Comparison of ENCODE assay signal across 1 cellular context in the genomic region with DNA sequence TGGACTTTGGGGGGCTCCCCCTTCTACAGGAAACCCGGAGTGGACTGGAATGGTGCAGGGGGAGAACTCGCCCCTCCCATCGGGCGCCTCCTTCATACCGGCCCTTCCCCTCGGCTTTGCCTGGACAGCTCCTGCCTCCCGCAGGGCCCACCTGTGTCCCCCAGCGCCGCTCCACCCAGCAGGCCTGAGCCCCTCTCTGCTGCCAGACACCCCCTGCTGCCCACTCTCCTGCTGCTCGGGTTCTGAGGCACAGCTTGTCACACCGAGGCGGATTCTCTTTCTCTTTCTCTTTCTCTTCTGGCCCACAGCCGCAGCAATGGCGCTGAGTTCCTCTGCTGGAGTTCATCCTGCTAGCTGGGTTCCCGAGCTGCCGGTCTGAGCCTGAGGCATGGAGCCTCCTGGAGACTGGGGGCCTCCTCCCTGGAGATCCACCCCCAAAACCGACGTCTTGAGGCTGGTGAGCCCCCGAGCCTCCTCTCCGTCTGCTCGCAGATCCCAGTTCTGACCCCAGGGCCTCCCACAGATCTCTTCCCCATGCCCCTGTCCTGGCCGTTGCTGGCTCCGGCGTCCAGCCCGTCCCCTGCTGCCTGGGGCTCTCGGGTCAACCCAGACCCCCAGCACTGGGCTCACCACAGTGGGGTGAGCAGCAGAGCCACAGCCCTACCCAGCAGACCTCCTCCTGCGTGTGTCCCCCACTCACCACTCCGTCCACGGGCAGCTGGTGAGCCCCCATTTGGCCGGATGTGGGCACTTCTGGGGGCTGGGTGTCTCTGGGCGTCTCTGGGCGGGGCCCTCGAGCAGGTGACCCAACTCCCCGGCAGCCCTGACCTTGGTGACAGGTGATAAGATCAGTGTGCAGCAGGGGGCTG.
TF ChIP-seq lines count a peak whose summit lies in the region.

Gene TNFRSF14, plus strand, starts transcription at position 95 of the 869 bp plus-strand sequence. Its CDS starts 294 bp downstream, at position 389.

TF ChIP-seq in HepG2, 621 proteins besides CTCF, POLR2A, EP300 and RAD21 (continued from another document and continues in another):
- TF ChIP-seq, protein P1, sequence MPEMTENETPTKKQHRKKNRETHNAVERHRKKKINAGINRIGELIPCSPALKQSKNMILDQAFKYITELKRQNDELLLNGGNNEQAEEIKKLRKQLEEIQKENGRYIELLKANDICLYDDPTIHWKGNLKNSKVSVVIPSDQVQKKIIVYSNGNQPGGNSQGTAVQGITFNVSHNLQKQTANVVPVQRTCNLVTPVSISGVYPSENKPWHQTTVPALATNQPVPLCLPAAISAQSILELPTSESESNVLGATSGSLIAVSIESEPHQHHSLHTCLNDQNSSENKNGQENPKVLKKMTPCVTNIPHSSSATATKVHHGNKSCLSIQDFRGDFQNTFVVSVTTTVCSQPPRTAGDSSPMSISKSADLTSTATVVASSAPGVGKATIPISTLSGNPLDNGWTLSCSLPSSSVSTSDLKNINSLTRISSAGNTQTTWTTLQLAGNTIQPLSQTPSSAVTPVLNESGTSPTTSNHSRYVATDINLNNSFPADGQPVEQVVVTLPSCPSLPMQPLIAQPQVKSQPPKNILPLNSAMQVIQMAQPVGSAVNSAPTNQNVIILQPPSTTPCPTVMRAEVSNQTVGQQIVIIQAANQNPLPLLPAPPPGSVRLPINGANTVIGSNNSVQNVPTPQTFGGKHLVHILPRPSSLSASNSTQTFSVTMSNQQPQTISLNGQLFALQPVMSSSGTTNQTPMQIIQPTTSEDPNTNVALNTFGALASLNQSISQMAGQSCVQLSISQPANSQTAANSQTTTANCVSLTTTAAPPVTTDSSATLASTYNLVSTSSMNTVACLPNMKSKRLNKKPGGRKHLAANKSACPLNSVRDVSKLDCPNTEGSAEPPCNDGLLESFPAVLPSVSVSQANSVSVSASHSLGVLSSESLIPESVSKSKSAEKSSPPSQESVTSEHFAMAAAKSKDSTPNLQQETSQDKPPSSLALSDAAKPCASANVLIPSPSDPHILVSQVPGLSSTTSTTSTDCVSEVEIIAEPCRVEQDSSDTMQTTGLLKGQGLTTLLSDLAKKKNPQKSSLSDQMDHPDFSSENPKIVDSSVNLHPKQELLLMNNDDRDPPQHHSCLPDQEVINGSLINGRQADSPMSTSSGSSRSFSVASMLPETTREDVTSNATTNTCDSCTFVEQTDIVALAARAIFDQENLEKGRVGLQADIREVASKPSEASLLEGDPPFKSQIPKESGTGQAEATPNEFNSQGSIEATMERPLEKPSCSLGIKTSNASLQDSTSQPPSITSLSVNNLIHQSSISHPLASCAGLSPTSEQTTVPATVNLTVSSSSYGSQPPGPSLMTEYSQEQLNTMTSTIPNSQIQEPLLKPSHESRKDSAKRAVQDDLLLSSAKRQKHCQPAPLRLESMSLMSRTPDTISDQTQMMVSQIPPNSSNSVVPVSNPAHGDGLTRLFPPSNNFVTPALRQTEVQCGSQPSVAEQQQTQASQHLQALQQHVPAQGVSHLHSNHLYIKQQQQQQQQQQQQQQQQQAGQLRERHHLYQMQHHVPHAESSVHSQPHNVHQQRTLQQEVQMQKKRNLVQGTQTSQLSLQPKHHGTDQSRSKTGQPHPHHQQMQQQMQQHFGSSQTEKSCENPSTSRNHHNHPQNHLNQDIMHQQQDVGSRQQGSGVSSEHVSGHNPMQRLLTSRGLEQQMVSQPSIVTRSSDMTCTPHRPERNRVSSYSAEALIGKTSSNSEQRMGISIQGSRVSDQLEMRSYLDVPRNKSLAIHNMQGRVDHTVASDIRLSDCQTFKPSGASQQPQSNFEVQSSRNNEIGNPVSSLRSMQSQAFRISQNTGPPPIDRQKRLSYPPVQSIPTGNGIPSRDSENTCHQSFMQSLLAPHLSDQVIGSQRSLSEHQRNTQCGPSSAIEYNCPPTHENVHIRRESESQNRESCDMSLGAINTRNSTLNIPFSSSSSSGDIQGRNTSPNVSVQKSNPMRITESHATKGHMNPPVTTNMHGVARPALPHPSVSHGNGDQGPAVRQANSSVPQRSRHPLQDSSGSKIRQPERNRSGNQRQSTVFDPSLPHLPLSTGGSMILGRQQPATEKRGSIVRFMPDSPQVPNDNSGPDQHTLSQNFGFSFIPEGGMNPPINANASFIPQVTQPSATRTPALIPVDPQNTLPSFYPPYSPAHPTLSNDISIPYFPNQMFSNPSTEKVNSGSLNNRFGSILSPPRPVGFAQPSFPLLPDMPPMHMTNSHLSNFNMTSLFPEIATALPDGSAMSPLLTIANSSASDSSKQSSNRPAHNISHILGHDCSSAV (CRISPR knock-in tag; IDR thresholded peaks at IDR 0.05; ENCODE audit: borderline replicate concordance), result no peak
- TF ChIP-seq ZNF75D (CRISPR knock-in tag; IDR thresholded peaks at IDR 0.05; ENCODE audit: borderline replicate concordance), result no peak
- 0 out of 2 replicates have a peak, but pooled peaks have one; percentile 7 for TF ChIP-seq ZFP37 (CRISPR knock-in tag; IDR thresholded peaks at IDR 0.05; ENCODE audit: borderline replicate concordance)
- TF ChIP-seq ETV5 (CRISPR knock-in tag; IDR thresholded peaks at IDR 0.05; ENCODE audit: borderline replicate concordance), result peak; percentile 76
- TF ChIP-seq, protein P2, sequence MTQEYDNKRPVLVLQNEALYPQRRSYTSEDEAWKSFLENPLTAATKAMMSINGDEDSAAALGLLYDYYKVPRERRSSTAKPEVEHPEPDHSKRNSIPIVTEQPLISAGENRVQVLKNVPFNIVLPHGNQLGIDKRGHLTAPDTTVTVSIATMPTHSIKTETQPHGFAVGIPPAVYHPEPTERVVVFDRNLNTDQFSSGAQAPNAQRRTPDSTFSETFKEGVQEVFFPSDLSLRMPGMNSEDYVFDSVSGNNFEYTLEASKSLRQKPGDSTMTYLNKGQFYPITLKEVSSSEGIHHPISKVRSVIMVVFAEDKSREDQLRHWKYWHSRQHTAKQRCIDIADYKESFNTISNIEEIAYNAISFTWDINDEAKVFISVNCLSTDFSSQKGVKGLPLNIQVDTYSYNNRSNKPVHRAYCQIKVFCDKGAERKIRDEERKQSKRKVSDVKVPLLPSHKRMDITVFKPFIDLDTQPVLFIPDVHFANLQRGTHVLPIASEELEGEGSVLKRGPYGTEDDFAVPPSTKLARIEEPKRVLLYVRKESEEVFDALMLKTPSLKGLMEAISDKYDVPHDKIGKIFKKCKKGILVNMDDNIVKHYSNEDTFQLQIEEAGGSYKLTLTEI (CRISPR knock-in tag; conservative IDR thresholded peaks at IDR 0.05), result no peak
- TF ChIP-seq ZNF484 (CRISPR knock-in tag; IDR thresholded peaks at IDR 0.05; ENCODE audit: borderline replicate concordance, low read depth), result no peak
- no peak for TF ChIP-seq ZNF879 (CRISPR knock-in tag; IDR thresholded peaks at IDR 0.05)
- no peak for TF ChIP-seq RFX3 (CRISPR knock-in tag; IDR thresholded peaks at IDR 0.05)
- TF ChIP-seq ZNF776 (CRISPR knock-in tag; IDR thresholded peaks at IDR 0.05), result no peak
- TF ChIP-seq, protein P3, sequence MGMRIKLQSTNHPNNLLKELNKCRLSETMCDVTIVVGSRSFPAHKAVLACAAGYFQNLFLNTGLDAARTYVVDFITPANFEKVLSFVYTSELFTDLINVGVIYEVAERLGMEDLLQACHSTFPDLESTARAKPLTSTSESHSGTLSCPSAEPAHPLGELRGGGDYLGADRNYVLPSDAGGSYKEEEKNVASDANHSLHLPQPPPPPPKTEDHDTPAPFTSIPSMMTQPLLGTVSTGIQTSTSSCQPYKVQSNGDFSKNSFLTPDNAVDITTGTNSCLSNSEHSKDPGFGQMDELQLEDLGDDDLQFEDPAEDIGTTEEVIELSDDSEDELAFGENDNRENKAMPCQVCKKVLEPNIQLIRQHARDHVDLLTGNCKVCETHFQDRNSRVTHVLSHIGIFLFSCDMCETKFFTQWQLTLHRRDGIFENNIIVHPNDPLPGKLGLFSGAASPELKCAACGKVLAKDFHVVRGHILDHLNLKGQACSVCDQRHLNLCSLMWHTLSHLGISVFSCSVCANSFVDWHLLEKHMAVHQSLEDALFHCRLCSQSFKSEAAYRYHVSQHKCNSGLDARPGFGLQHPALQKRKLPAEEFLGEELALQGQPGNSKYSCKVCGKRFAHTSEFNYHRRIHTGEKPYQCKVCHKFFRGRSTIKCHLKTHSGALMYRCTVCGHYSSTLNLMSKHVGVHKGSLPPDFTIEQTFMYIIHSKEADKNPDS (CRISPR knock-in tag; IDR thresholded peaks at IDR 0.05), result no peak
- TF ChIP-seq NFKB2 (CRISPR knock-in tag; IDR thresholded peaks at IDR 0.05; ENCODE audit: borderline replicate concordance), result no peak
- TF ChIP-seq KDM2A (CRISPR knock-in tag; IDR thresholded peaks at IDR 0.05; ENCODE audit: borderline replicate concordance, low read depth), result no peak
- no peak for TF ChIP-seq MXD1 (CRISPR knock-in tag; IDR thresholded peaks at IDR 0.05)
- no peak for TF ChIP-seq ZNF460 (CRISPR knock-in tag; IDR thresholded peaks at IDR 0.05; ENCODE audit: borderline replicate concordance)
- no peak for TF ChIP-seq TCF12 (IDR thresholded peaks at IDR 0.05)
- TF ChIP-seq TCF12 (CRISPR knock-in tag; IDR thresholded peaks at IDR 0.05), result no peak
- TF ChIP-seq PPARG (CRISPR knock-in tag; conservative IDR thresholded peaks at IDR 0.05), result no peak
- no peak for TF ChIP-seq IRX3 (CRISPR knock-in tag; IDR thresholded peaks at IDR 0.05; ENCODE audit: borderline replicate concordance, low read depth)
- TF ChIP-seq FOXK1 (CRISPR knock-in tag; IDR thresholded peaks at IDR 0.05; ENCODE audit: borderline replicate concordance, low read depth), result no peak
- no peak for TF ChIP-seq SNAPC2 (CRISPR knock-in tag; IDR thresholded peaks at IDR 0.05)
- no peak; the same call in 1 of the 2 replicates for TF ChIP-seq ZNF138 (CRISPR knock-in tag; IDR thresholded peaks at IDR 0.05; ENCODE audit: low read depth)
- TF ChIP-seq ZNF619 (CRISPR knock-in tag; IDR thresholded peaks at IDR 0.05), result no peak
- peak; percentile 78 for TF ChIP-seq SP5 (CRISPR knock-in tag; IDR thresholded peaks at IDR 0.05; ENCODE audit: borderline replicate concordance, low read depth)
- TF ChIP-seq, protein P4, sequence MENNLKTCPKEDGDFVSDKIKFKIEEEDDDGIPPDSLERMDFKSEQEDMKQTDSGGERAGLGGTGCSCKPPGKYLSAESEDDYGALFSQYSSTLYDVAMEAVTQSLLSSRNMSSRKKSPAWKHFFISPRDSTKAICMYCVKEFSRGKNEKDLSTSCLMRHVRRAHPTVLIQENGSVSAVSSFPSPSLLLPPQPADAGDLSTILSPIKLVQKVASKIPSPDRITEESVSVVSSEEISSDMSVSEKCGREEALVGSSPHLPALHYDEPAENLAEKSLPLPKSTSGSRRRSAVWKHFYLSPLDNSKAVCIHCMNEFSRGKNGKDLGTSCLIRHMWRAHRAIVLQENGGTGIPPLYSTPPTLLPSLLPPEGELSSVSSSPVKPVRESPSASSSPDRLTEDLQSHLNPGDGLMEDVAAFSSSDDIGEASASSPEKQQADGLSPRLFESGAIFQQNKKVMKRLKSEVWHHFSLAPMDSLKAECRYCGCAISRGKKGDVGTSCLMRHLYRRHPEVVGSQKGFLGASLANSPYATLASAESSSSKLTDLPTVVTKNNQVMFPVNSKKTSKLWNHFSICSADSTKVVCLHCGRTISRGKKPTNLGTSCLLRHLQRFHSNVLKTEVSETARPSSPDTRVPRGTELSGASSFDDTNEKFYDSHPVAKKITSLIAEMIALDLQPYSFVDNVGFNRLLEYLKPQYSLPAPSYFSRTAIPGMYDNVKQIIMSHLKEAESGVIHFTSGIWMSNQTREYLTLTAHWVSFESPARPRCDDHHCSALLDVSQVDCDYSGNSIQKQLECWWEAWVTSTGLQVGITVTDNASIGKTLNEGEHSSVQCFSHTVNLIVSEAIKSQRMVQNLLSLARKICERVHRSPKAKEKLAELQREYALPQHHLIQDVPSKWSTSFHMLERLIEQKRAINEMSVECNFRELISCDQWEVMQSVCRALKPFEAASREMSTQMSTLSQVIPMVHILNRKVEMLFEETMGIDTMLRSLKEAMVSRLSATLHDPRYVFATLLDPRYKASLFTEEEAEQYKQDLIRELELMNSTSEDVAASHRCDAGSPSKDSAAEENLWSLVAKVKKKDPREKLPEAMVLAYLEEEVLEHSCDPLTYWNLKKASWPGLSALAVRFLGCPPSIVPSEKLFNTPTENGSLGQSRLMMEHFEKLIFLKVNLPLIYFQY (CRISPR knock-in tag; IDR thresholded peaks at IDR 0.05; ENCODE audit: borderline replicate concordance), result no peak
- TF ChIP-seq, protein P5, sequence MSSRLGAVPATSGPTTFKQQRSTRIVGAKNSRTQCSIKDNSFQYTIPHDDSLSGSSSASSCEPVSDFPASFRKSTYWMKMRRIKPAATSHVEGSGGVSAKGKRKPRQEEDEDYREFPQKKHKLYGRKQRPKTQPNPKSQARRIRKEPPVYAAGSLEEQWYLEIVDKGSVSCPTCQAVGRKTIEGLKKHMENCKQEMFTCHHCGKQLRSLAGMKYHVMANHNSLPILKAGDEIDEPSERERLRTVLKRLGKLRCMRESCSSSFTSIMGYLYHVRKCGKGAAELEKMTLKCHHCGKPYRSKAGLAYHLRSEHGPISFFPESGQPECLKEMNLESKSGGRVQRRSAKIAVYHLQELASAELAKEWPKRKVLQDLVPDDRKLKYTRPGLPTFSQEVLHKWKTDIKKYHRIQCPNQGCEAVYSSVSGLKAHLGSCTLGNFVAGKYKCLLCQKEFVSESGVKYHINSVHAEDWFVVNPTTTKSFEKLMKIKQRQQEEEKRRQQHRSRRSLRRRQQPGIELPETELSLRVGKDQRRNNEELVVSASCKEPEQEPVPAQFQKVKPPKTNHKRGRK (CRISPR knock-in tag; IDR thresholded peaks at IDR 0.05), result no peak
- no peak for TF ChIP-seq ESRRA (CRISPR knock-in tag; IDR thresholded peaks at IDR 0.05; ENCODE audit: low read depth)
- no peak for TF ChIP-seq NFYB (CRISPR knock-in tag; IDR thresholded peaks at IDR 0.05)
- TF ChIP-seq ZNF7 (CRISPR knock-in tag; IDR thresholded peaks at IDR 0.05), result no peak
- TF ChIP-seq SCMH1 (CRISPR knock-in tag; IDR thresholded peaks at IDR 0.05; ENCODE audit: borderline replicate concordance), result no peak
- TF ChIP-seq, protein P6, sequence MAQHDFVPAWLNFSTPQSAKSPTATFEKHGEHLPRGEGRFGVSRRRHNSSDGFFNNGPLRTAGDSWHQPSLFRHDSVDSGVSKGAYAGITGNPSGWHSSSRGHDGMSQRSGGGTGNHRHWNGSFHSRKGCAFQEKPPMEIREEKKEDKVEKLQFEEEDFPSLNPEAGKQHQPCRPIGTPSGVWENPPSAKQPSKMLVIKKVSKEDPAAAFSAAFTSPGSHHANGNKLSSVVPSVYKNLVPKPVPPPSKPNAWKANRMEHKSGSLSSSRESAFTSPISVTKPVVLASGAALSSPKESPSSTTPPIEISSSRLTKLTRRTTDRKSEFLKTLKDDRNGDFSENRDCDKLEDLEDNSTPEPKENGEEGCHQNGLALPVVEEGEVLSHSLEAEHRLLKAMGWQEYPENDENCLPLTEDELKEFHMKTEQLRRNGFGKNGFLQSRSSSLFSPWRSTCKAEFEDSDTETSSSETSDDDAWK (CRISPR knock-in tag; IDR thresholded peaks at IDR 0.05), result no peak
- no peak for TF ChIP-seq DDIT3 (CRISPR knock-in tag; IDR thresholded peaks at IDR 0.05)
- TF ChIP-seq CEBPB (IDR thresholded peaks at IDR 0.05; ENCODE audit: borderline replicate concordance, low read depth, low read length), result no peak
- no peak for TF ChIP-seq ELF4 (CRISPR knock-in tag; IDR thresholded peaks at IDR 0.05; ENCODE audit: borderline replicate concordance)
